In the genomic region with DNA sequence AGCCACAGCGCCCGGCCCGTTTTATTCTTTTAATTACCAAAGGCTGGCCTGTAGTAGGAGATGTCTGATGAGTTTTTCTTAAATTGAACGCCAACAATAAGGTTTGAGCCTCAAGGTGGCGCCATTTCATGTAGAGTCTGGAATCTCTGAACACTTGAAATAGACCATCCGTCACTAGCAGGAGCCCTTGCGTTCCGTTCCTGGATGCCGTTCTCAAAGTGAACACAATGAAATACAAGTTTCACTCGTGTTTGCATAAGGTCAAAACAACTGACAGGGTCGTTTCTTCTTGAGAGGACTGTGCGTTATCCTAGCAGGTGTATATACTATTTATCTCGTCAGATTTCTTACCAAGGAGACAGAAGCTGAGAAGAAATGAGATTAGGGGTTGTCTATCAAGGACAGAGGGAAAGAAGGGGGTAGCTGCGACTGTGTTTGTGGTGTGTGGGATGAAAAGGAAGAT, we compare ENCODE assay signal across 8 cellular contexts. TPM values are rescaled to one million over a fixed set of nuclear protein-coding genes. Genes with fewer than 3 reads are reported as not detected.
A peak's percentile ranks its signal among the peaks of the same experiment; 100 is the strongest.
DNase-seq lines count a peak whose midpoint lies in the region; ATAC-seq and TF ChIP-seq lines count a peak whose summit lies in the region.

No MANE protein-coding gene starts in this region.

- no peaks in the 10 kb centered on the region for H3K36me3 ChIP-seq in effector memory CD4-positive, alpha-beta T cell (ENCODE audit: control insufficient read depth, insufficient read depth, low read length)

- H3K9me3 Mint-ChIP-seq in activated CD8-positive, alpha-beta T cell treated with anti-CD3 and anti-CD28 coated beads, Interleukin-2, amount 10 ng/mL, durations not matched to agents 7 days and 5 days (ENCODE audit: insufficient read depth): no peaks in the 10 kb centered on the region
- no peaks in the 10 kb centered on the region for H3K9me3 Mint-ChIP-seq in memory B cell

- DNase-seq in HS-5 (ENCODE audit: low read depth) (peak; percentile 23), NCI-H82 treated with DMSO at 0.1 percent for 48 hours (lab: John Stamatoyannopoulos, UW; ENCODE audit: unreplicated experiment) (peak; percentile 80), memory B cell (ENCODE audit: low spot score in 2 of 2) (peak; percentile 47 to 54)
- DNase-seq in activated CD8-positive, alpha-beta T cell treated with anti-CD3 and anti-CD28 coated beads, Interleukin-2, amount 10 ng/mL, durations not matched to agents 7 days and 5 days: peak; percentile 86
- peak; percentile 7 to 54 (median 27) for DNase-seq in effector memory CD4-positive, alpha-beta T cell
- DNase-seq in stimulated activated CD8-positive, alpha-beta memory T cell treated with anti-CD3 and anti-CD28 coated beads, Interleukin-2, amount 100 ng/mL, for 1 hour (ENCODE audit: low read depth in 2 of 2): peak; percentile 27 to 46

- peak; percentile 91 for TF ChIP-seq CTCF in C4-2B (conservative IDR thresholded peaks at IDR 0.05)

- POLR2A ChIA-PET in activated CD8-positive, alpha-beta T cell treated with anti-CD3 and anti-CD28 coated beads, Interleukin-2, amount 10 ng/mL, durations not matched to agents 7 days and 5 days (lab: Charles Lee): no interaction called here

- no peaks in the 10 kb centered on the region for H3K27me3 ChIP-seq in effector memory CD4-positive, alpha-beta T cell (replicated peaks; ENCODE audit: control insufficient read depth, insufficient read depth, low read length, poor library complexity, severe bottlenecking)

- no peak overlapping the region for H3K4me3 Mint-ChIP-seq in activated CD8-positive, alpha-beta T cell treated with anti-CD3 and anti-CD28 coated beads, Interleukin-2, amount 10 ng/mL, durations not matched to agents 7 days and 5 days
- H3K4me3 Mint-ChIP-seq in memory B cell: no peak overlapping the region

- no peak overlapping the region for H3K27ac Mint-ChIP-seq in activated CD8-positive, alpha-beta T cell treated with anti-CD3 and anti-CD28 coated beads, Interleukin-2, amount 10 ng/mL, durations not matched to agents 7 days and 5 days
- H3K27ac Mint-ChIP-seq in memory B cell: no peak overlapping the region

- H3K27ac ChIP-seq in C4-2B: no peak overlapping the region
- H3K27ac ChIP-seq in effector memory CD4-positive, alpha-beta T cell (ENCODE audit: insufficient read depth, low read length, poor library complexity, severe bottlenecking): no peak overlapping the region

- peak; percentile 80 for ATAC-seq in activated CD8-positive, alpha-beta T cell treated with anti-CD3 and anti-CD28 coated beads, Interleukin-2, amount 10 ng/mL, durations not matched to agents 7 days and 5 days
- ATAC-seq in memory B cell (ENCODE audit: low read depth) (peak; percentile 66), HG02588 (IDR thresholded peaks at IDR 0.05; ENCODE audit: unreplicated experiment) (no peak)

- H3K4me1 ChIP-seq in effector memory CD4-positive, alpha-beta T cell (ENCODE audit: control insufficient read depth, insufficient read depth, low read length, poor library complexity, severe bottlenecking): no peaks in the 10 kb centered on the region

- CTCF ChIA-PET in activated CD8-positive, alpha-beta T cell treated with anti-CD3 and anti-CD28 coated beads, Interleukin-2, amount 10 ng/mL, durations not matched to agents 7 days and 5 days (lab: Charles Lee): interaction anchor here (0.6 to 3.2 kb wide), 24 partner anchors 9 to 374 kb away, joined by 3 to 27 read pairs (median 3); a partner anchor contains a TSS

- peaks cover 2% of the 10 kb centered on the region for H3K4me1 Mint-ChIP-seq in activated CD8-positive, alpha-beta T cell treated with anti-CD3 and anti-CD28 coated beads, Interleukin-2, amount 10 ng/mL, durations not matched to agents 7 days and 5 days (ENCODE audit: low read depth)
- peaks cover 4% of the 10 kb centered on the region for H3K4me1 Mint-ChIP-seq in memory B cell

- peaks cover 27% of the 10 kb centered on the region for H3K27me3 Mint-ChIP-seq in activated CD8-positive, alpha-beta T cell treated with anti-CD3 and anti-CD28 coated beads, Interleukin-2, amount 10 ng/mL, durations not matched to agents 7 days and 5 days (ENCODE audit: low read depth)
- peaks cover 22% of the 10 kb centered on the region for H3K27me3 Mint-ChIP-seq in memory B cell

- H3K4me3 ChIP-seq in effector memory CD4-positive, alpha-beta T cell (ENCODE audit: insufficient read depth, low read depth, low read length, poor library complexity, severe bottlenecking): no peak overlapping the region

- no peaks in the 10 kb centered on the region for H3K36me3 Mint-ChIP-seq in activated CD8-positive, alpha-beta T cell treated with anti-CD3 and anti-CD28 coated beads, Interleukin-2, amount 10 ng/mL, durations not matched to agents 7 days and 5 days (ENCODE audit: low read depth)
- no peaks in the 10 kb centered on the region for H3K36me3 Mint-ChIP-seq in memory B cell

- H3K9me3 ChIP-seq in effector memory CD4-positive, alpha-beta T cell (ENCODE audit: control insufficient read depth, low read length): no peaks in the 10 kb centered on the region

RNA-seq across cellular contexts. Expression of a gene that starts 18.7 kb away (rescaled TPM):
- total RNA-seq in activated CD8-positive, alpha-beta T cell treated with anti-CD3 and anti-CD28 coated beads, Interleukin-2, amount 10 ng/mL, durations not matched to agents 7 days and 5 days: not detected

RNA-seq across cellular contexts. Expression of a gene that starts 37.2 kb away (rescaled TPM):
- not detected for total RNA-seq in activated CD8-positive, alpha-beta T cell treated with anti-CD3 and anti-CD28 coated beads, Interleukin-2, amount 10 ng/mL, durations not matched to agents 7 days and 5 days

RNA-seq across cellular contexts. Expression of a gene that starts 47.5 kb away (rescaled TPM):
- 100 to 1,000 TPM; 195 to 211 TPM for total RNA-seq in activated CD8-positive, alpha-beta T cell treated with anti-CD3 and anti-CD28 coated beads, Interleukin-2, amount 10 ng/mL, durations not matched to agents 7 days and 5 days

Comparison
In these comparisons a context has a peak if more than half of its experiments do, and no peak if none do; other contexts are left out.
1. DNase-seq: peak in every context shown above with its lines; median percentile 86 in activated CD8-positive, alpha-beta T cell treated with anti-CD3 and anti-CD28 coated beads, Interleukin-2, amount 10 ng/mL, durations not matched to agents 7 days and 5 days; 80 in NCI-H82 treated with DMSO at 0.1 percent for 48 hours; 50 in memory B cell; 36 in stimulated activated CD8-positive, alpha-beta memory T cell treated with anti-CD3 and anti-CD28 coated beads, Interleukin-2, amount 100 ng/mL, for 1 hour; 27 in effector memory CD4-positive, alpha-beta T cell; 23 in HS-5.